ENCODE assay signal across 8 cellular contexts in the genomic region with DNA sequence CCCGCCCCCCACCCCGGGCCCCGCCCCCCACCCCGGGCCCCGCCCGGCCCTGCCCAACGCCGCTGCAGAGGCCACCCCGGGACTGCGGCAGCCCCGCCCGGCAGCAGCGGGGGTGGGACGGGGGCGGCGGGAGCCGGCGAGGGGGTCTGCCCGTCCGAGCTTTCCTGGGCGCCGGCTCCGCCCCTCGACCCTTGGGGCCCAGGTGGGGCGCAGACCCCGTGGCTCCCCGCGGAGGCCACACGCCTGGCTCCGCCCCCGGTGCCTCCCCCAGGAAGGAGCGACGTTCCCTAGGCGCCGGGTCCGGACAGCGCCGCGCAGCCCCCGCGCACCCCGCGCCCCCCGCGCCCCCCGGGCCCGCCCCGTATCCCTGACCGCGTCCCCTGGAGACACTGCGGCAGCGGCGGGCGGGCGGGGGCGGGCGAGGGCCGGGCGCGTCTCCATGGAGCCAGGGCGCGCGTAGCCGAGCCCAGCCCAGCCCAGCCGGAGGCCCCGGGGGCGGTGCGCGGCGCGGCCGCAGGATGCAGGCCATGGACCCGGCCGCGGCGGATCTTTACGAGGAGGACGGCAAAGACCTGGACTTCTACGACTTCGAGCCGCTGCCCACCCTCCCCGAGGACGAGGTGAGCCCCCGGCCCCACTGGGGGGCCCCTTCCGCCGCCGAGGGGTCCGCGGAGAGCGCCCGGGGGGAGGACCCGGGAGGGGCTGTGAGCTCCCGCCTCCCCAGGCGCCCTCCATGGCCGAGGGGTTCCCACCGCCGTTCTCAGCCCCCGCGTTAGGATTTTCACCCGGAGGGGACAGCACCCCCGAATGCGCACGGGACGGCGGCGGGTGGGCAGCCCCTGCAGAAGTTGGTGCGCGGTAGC. TPM values are rescaled to one million over a fixed set of nuclear protein-coding genes. Genes with fewer than 3 reads are reported as not detected.
A peak's percentile ranks its signal among the peaks of the same experiment; 100 is the strongest.
DNase-seq lines count a peak whose midpoint lies in the region; TF ChIP-seq lines count a peak whose summit lies in the region.

A gene with protein sequence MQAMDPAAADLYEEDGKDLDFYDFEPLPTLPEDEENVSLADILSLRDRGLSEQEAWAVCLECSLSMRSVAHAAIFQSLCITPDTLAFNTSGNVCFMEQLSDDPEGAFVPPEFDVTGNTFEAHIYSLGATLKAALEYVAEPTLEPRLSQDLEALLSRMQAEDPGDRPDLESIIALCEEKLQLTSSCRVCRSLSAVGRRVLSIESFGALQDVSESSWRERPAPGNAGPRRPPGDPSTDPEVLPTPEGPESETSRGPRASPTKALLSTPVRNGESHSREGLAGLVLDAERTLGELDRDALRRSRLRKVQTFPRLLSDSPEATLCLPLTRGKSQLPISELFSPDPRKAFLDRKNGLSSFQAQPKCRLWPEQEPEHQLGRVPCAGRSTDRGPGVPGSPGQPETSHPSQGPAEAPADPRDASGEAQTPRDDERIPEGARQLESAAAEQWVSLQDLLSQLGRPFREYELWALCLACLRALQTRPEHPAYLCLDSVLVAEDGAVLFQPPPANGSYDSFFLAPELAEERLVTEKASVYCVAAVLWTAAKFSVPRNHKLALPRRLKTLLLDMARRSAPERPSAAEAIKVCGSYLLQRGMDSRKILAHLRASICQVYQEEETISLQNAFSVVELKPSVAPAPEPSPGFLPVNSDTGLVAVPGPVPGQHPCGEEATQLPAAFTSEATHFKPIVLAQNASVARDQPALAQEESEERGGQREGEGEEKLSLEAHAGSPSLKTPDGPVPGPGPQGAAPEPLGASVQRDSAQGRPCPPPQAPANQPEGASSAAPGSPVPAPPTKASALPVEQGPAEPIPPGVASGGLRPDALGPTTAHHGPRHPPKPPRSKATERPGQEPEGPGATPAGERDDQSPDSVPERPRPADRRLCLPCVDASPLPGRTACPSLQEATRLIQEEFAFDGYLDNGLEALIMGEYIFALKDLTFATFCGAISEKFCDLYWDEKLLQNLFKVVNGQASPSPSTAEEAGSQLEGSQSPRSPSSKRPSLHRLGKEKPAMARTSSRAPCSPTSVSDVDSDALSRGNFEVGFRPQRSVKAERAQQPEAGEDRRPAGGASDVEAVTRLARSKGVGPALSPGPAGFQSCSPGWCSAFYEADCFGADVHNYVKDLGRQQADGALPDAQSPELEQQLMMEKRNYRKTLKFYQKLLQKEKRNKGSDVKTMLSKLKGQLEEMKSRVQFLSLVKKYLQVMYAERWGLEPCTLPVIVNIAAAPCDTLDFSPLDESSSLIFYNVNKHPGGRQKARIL (N-terminal part only) (plus strand): TSS at position 270 of the 863 bp plus-strand sequence. CDS start 249 bp downstream, at position 519.

- POLR2A ChIA-PET in GM10248 (lab: Yijun Ruan, JAX) = no interaction called here

- H3K9me3 ChIP-seq in osteoblast (ENCODE audit: low read depth, low read length) = no peaks in the 10 kb centered on the region

- peak within 1 kb of the TSS; percentile 53 for H3K4me3 ChIP-seq in osteoblast (ENCODE audit: insufficient read depth, low read length)

- DNase-seq in NCI-H1436 (lab: John Stamatoyannopoulos, UW) = peak; percentile 17
- DNase-seq in NCI-H1436 treated with DMSO at 0.1 percent for 48 hours (lab: John Stamatoyannopoulos, UW) = no peak
- DNase-seq in germinal center (ENCODE audit: low spot score) = peak; percentile 29
- peak; percentile 98 for DNase-seq in osteoblast (ENCODE audit: insufficient read length, low spot score, missing footprints)
- no peak for DNase-seq in GM10248 (ENCODE audit: extremely low spot score)
- no peak for DNase-seq in KG1 (lab: John Stamatoyannopoulos, UW)
- DNase-seq in GM19240 (ENCODE audit: insufficient read length, low spot score) = no peak

- no peaks in the 10 kb centered on the region for H4K20me1 ChIP-seq in osteoblast (ENCODE audit: insufficient read depth, low read length)

- CTCF ChIA-PET in GM10248 (lab: Yijun Ruan, JAX) = no interaction called here

- H3K4me2 ChIP-seq in osteoblast (ENCODE audit: insufficient read depth, low read length) = peak within 1 kb of the TSS; percentile 64

- TF ChIP-seq CTCF in VCaP (conservative IDR thresholded peaks at IDR 0.05) (no peak), osteoblast (IDR thresholded peaks at IDR 0.05; ENCODE audit: extremely low read depth, low read depth, low read length) (no peak), GM10248 (IDR thresholded peaks at IDR 0.05; ENCODE audit: control extremely low read depth, extremely low read depth, low read depth, missing control alignments) (no peak)

- H3K27me3 ChIP-seq in osteoblast (ENCODE audit: insufficient read depth, low read length) = peaks cover 13% of the 10 kb centered on the region

- H3K27ac ChIP-seq in VCaP (peak within 1 kb of the TSS; percentile 36; the same call in 1 of the 2 replicates), osteoblast (ENCODE audit: low read depth, low read length) (no peak within 1 kb of the TSS)

- H2AFZ ChIP-seq in osteoblast (ENCODE audit: low read length) = no peak within 1 kb of the TSS

- no peaks in the 10 kb centered on the region for H3K36me3 ChIP-seq in osteoblast (ENCODE audit: insufficient read depth, low read length)

- no peaks in the 10 kb centered on the region for H3K79me2 ChIP-seq in osteoblast (ENCODE audit: insufficient read depth, low read length)

- H3K4me1 ChIP-seq in osteoblast (ENCODE audit: insufficient read depth, low read length) = no peaks in the 10 kb centered on the region

RNA-seq across cellular contexts. Expression of the gene that starts here (rescaled TPM):
- under 0.01 TPM in 1 of 2 replicates, not detected in the other for total RNA-seq in osteoblast

Comparison
In these comparisons a context has a peak if more than half of its experiments do, and no peak if none do; other contexts are left out.
1. DNase-seq: peak in NCI-H1436 (single experiment) and germinal center (single experiment); none in NCI-H1436 treated with DMSO at 0.1 percent for 48 hours (single experiment), GM10248 (single experiment), KG1 (single experiment) and GM19240 (single experiment).
2. Peak in DNase-seq, H3K4me3 ChIP-seq and H3K4me2 ChIP-seq in osteoblast; RNA of the gene not detected or under 1 TPM.